Comparison of ENCODE assay signal across 29 cellular contexts in the genomic region with DNA sequence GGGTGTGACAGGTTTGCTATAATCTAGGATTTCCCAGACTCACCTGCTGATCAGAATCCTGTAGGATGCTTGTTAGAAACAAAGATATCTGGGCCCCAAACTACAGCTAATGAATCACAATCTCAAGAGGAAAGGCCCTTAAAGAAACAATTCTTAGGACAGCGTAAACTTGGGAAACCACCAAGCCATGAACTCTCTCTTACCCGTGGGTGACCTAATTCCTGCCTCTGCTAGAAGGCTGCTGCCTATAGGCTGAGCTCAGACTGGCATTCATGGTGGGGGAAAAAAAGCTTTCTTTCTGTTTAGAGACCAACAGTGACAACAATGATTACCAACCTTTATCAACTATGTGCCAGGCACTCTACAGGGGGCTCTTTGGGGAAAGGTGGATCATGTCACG.
A peak's percentile ranks its signal among the peaks of the same experiment; 100 is the strongest.
DNase-seq lines count a peak whose midpoint lies in the region; ATAC-seq and TF ChIP-seq lines count a peak whose summit lies in the region.
"Had no signal": no experiment of that assay in that cellular context is flagged by ENCODE, and none has a peak within 500 bp of the region (broad histone marks: within the 10 kb centered on the region; RNA-seq: fewer than 3 reads in every experiment).

No MANE protein-coding gene starts in this region.

- in situ Hi-C loops in IMR-90 (cut with MboI; ENCODE audit: low sequenced_read_pairs) = loop anchor here (10.0 kb wide), 3 partner anchors 296 to 776 kb away; partner anchors contain the start of gene CACNA1C

- ATAC-seq in IMR-90 (ENCODE audit: low read depth) (peak; percentile 81), HG02763 (IDR thresholded peaks at IDR 0.05; ENCODE audit: unreplicated experiment) (no peak), HG03139 (IDR thresholded peaks at IDR 0.05; ENCODE audit: unreplicated experiment) (no peak), GM21447 (IDR thresholded peaks at IDR 0.05; ENCODE audit: unreplicated experiment) (no peak)
- ATAC-seq in activated CD8-positive, alpha-beta T cell treated with anti-CD3 and anti-CD28 coated beads for 36 hours = no peak
- ATAC-seq: activated T-cell treated with anti-CD3 and anti-CD28 coated beads, Interleukin-2, amount 50 U/mL, for 4 hours; heart right ventricle; left colon; stimulated activated naive B cell treated with anti-CD40 and anti-IgM and Interleukin-4, amounts not matched to agents 10 μg/mL and 1 μg/mL and 100 μg/mL, for 72 hours; T-helper 17 cell had no signal

- H3K14ac ChIP-seq in IMR-90 (replicated peaks; ENCODE audit: low read depth, low read length) = no peak overlapping the region

- H3K79me1 ChIP-seq in IMR-90 (ENCODE audit: low read depth in 1 of 2, low read length in 2 of 2) = no peaks in the 10 kb centered on the region

- no peak overlapping the region for H3K56ac ChIP-seq in IMR-90 (ENCODE audit: extremely low read depth, insufficient read depth, low read length)

- no peaks in the 10 kb centered on the region for H3K79me2 ChIP-seq in osteoblast (ENCODE audit: insufficient read depth, low read length)

- peaks cover 10% of the 10 kb centered on the region for H3K4me1 ChIP-seq in IMR-90 (ENCODE audit: control insufficient read depth, insufficient read depth, low read length)
- H3K4me1 ChIP-seq in osteoblast (ENCODE audit: insufficient read depth, low read length) = peaks cover 17% of the 10 kb centered on the region
- H3K4me1 ChIP-seq: testis had no signal

- H2BK20ac ChIP-seq in IMR-90 (ENCODE audit: low read depth, low read length) = no peak overlapping the region

- H3K4me3 ChIP-seq in AG09309 (ENCODE audit: control insufficient read depth, low read depth, low read length) (no peak overlapping the region), IMR-90 (ENCODE audit: insufficient read depth, low read depth, low read length) (no peak overlapping the region), choroid plexus epithelial cell (ENCODE audit: low read depth, low read length) (no peak overlapping the region), osteoblast (ENCODE audit: insufficient read depth, low read length) (no peak overlapping the region)
- H3K4me3 ChIP-seq: heart right ventricle, testis, vagina had no signal

- peaks cover 2% of the 10 kb centered on the region for H3K4me1 Mint-ChIP-seq in activated CD8-positive, alpha-beta T cell treated with anti-CD3 and anti-CD28 coated beads for 36 hours (ENCODE audit: low read depth)
- H3K4me1 Mint-ChIP-seq: central memory CD8-positive, alpha-beta T cell had no signal

- DNase-seq in AG09309 (ENCODE audit: low read depth) (peak; percentile 23), IMR-90 (peak; percentile 83), choroid plexus epithelial cell (ENCODE audit: low read depth) (peak; percentile 57), osteoblast (ENCODE audit: insufficient read length, low spot score, missing footprints) (peak; percentile 98)
- no peak for DNase-seq in activated CD8-positive, alpha-beta T cell treated with anti-CD3 and anti-CD28 coated beads for 36 hours
- DNase-seq: ACHN; activated CD4-positive, alpha-beta T cell treated with anti-CD3 and anti-CD28 coated beads for 48 hours; activated naive CD4-positive, alpha-beta T cell treated with anti-CD3 and anti-CD28 coated beads, Interleukin-2, amount 50 U/mL, for 16 hours; activated T-cell treated with anti-CD3 and anti-CD28 coated beads, Interleukin-2, amount 50 U/mL, for 4 hours; anterior cingulate cortex; heart right ventricle; Kasumi-1; left colon; mesendoderm; NCI-H1048; NCI-H1930; NCI-H2227 treated with DMSO at 0.1 percent for 48 hours; NCI-H69; stimulated activated CD4-positive, alpha-beta T cell treated with anti-CD3 and anti-CD28 coated beads, Interleukin-4, amount 100 ng/mL, for 1 hour; stimulated activated naive B cell treated with anti-CD40 and anti-IgM and Interleukin-4, amounts not matched to agents 10 μg/mL and 1 μg/mL and 100 μg/mL, for 72 hours; T-helper 17 cell; testis had no signal

- BruUV-seq in IMR-90 (replicated peaks; lab: Mats Ljungman, UMichigan) = no TSS peak

- no peak overlapping the region for H2AK9ac ChIP-seq in IMR-90 (replicated peaks; ENCODE audit: low read depth, low read length, poor library complexity)

- no peak overlapping the region for H3K4ac ChIP-seq in IMR-90 (ENCODE audit: low read depth, low read length)

- intact Hi-C loops in IMR-90 (cut with micrococcal nuclease) = loop anchor here (5.0 kb wide), 3 partner anchors 399 to 634 kb away; no protein-coding TSS in a partner anchor
- intact Hi-C loops in activated CD8-positive, alpha-beta T cell treated with anti-CD3 and anti-CD28 coated beads for 36 hours (cut with micrococcal nuclease) = no loop called here

- no peak overlapping the region for H2BK5ac ChIP-seq in IMR-90 (ENCODE audit: low read depth, low read length, poor library complexity, severe bottlenecking)

- POLR2A ChIA-PET in IMR-90 (lab: Charles Lee; ENCODE audit: unreplicated experiment) = no interaction called here
- POLR2A ChIA-PET in activated CD8-positive, alpha-beta T cell treated with anti-CD3 and anti-CD28 coated beads for 36 hours (lab: Charles Lee) = interaction anchor here (0.6 kb wide), 1 partner anchor 44 kb away, joined by 4 read pairs; no protein-coding TSS in a partner anchor

- H3K4me3 Mint-ChIP-seq in activated CD8-positive, alpha-beta T cell treated with anti-CD3 and anti-CD28 coated beads for 36 hours = no peak overlapping the region
- H3K4me3 Mint-ChIP-seq: activated T-cell treated with anti-CD3 and anti-CD28 coated beads, Interleukin-2, amount 50 U/mL, for 4 hours; CD14-positive monocyte; central memory CD8-positive, alpha-beta T cell; stimulated activated naive B cell treated with anti-CD40 and anti-IgM and Interleukin-4, amounts not matched to agents 10 μg/mL and 1 μg/mL and 100 μg/mL, for 72 hours; T-helper 17 cell had no signal

- H3K36me3 ChIP-seq in IMR-90 (ENCODE audit: control insufficient read depth, insufficient read depth, low read length) (peaks cover 9% of the 10 kb centered on the region), osteoblast (ENCODE audit: insufficient read depth, low read length) (peaks cover 11% of the 10 kb centered on the region)
- H3K36me3 ChIP-seq: vagina had no signal

- no peak overlapping the region for H2BK120ac ChIP-seq in IMR-90 (ENCODE audit: low read depth, low read length)

- TF ChIP-seq CTCF in AG09309 (IDR thresholded peaks at IDR 0.05; ENCODE audit: control insufficient read depth, insufficient read depth, low read depth, low read length, missing control alignments) (no peak), IMR-90 (conservative IDR thresholded peaks at IDR 0.05; ENCODE audit: low read depth, low read length) (no peak), choroid plexus epithelial cell (conservative IDR thresholded peaks at IDR 0.05; ENCODE audit: low read depth, low read length) (no peak), osteoblast (IDR thresholded peaks at IDR 0.05; ENCODE audit: extremely low read depth, low read depth, low read length) (no peak)
- TF ChIP-seq CTCF in activated CD8-positive, alpha-beta T cell treated with anti-CD3 and anti-CD28 coated beads for 36 hours (IDR thresholded peaks at IDR 0.05) = no peak

- H4K8ac ChIP-seq in IMR-90 (ENCODE audit: low read depth in 2 of 2, low read length in 2 of 2) = no peak overlapping the region

- no peak for TF ChIP-seq RAD21 in IMR-90 (IDR thresholded peaks at IDR 0.05; ENCODE audit: low read length)

- H4K20me1 ChIP-seq in IMR-90 (ENCODE audit: insufficient read depth, low read length) (no peaks in the 10 kb centered on the region), osteoblast (ENCODE audit: insufficient read depth, low read length) (no peaks in the 10 kb centered on the region)

- dilution Hi-C loops in IMR-90 (cut with HindIII; ENCODE audit: low sequenced_read_pairs, unreplicated experiment) = no loop called here

- H3K27ac ChIP-seq in IMR-90 (ENCODE audit: insufficient read depth, low read length) (no peak overlapping the region), osteoblast (ENCODE audit: low read depth, low read length) (peak overlapping the region; percentile 59)
- H3K27ac ChIP-seq: heart right ventricle, testis, vagina, VCaP had no signal

- no peak overlapping the region for H4K91ac ChIP-seq in IMR-90 (ENCODE audit: insufficient read depth, low read depth, low read length)

- H3K9me1 ChIP-seq in IMR-90 (ENCODE audit: insufficient read depth, low read length) = 0 out of 2 replicates have a peak, but pooled peaks cover 4% of the 10 kb centered on the region

- no peaks in the 10 kb centered on the region for H3K9me3 Mint-ChIP-seq in activated CD8-positive, alpha-beta T cell treated with anti-CD3 and anti-CD28 coated beads for 36 hours
- H3K9me3 Mint-ChIP-seq: activated T-cell treated with anti-CD3 and anti-CD28 coated beads, Interleukin-2, amount 50 U/mL, for 4 hours; CD14-positive monocyte; central memory CD8-positive, alpha-beta T cell; stimulated activated naive B cell treated with anti-CD40 and anti-IgM and Interleukin-4, amounts not matched to agents 10 μg/mL and 1 μg/mL and 100 μg/mL, for 72 hours had no signal

- H2AFZ ChIP-seq in IMR-90 (replicated peaks; ENCODE audit: low read length, poor library complexity) (no peak overlapping the region), osteoblast (ENCODE audit: low read length) (no peak overlapping the region)

- CTCF ChIA-PET in IMR-90 (lab: Yijun Ruan, JAX) = no interaction called here
- CTCF ChIA-PET in activated CD8-positive, alpha-beta T cell treated with anti-CD3 and anti-CD28 coated beads for 36 hours (lab: Charles Lee) = no interaction called here

- H3K9me3 ChIP-seq in IMR-90 (ENCODE audit: control insufficient read depth, insufficient read depth, low read length) = no peaks in the 10 kb centered on the region
- H3K9me3 ChIP-seq in osteoblast (ENCODE audit: low read depth, low read length) = no peaks in the 10 kb centered on the region
- H3K9me3 ChIP-seq: heart right ventricle, testis, vagina had no signal

- no peak overlapping the region for H3K4me2 ChIP-seq in IMR-90 (ENCODE audit: low read depth, low read length)
- H3K4me2 ChIP-seq in osteoblast (ENCODE audit: insufficient read depth, low read length) = no peak overlapping the region

- H3K18ac ChIP-seq in IMR-90 (ENCODE audit: low read depth, low read length) = no peak overlapping the region

- no peaks in the 10 kb centered on the region for H3K27me3 ChIP-seq in IMR-90 (ENCODE audit: control insufficient read depth, insufficient read depth, low read length)
- H3K27me3 ChIP-seq in osteoblast (ENCODE audit: insufficient read depth, low read length) = no peaks in the 10 kb centered on the region
- H3K27me3 ChIP-seq: heart right ventricle, testis, vagina had no signal

- H3K23ac ChIP-seq in IMR-90 (ENCODE audit: low read depth, low read length) = no peak overlapping the region

- peaks cover 22% of the 10 kb centered on the region for H3K27me3 Mint-ChIP-seq in activated CD8-positive, alpha-beta T cell treated with anti-CD3 and anti-CD28 coated beads for 36 hours

- H4K5ac ChIP-seq in IMR-90 (ENCODE audit: low read depth, low read length) = no peak overlapping the region

- H2AK5ac ChIP-seq in IMR-90 (ENCODE audit: low read depth, low read length) = no peak overlapping the region

- no peak overlapping the region for H2BK15ac ChIP-seq in IMR-90 (ENCODE audit: low read depth, low read length)

- no CpG with 5 or more reads among the region's 3 CpGs for WGBS in IMR-90 (ENCODE audit: extremely low coverage in 2 of 2, insufficient read length in 1 of 2), 2 experiments

- no peak overlapping the region for H3K9ac ChIP-seq in IMR-90 (ENCODE audit: low read depth, low read length)

- no peaks in the 10 kb centered on the region for H3K36me3 Mint-ChIP-seq in activated CD8-positive, alpha-beta T cell treated with anti-CD3 and anti-CD28 coated beads for 36 hours (ENCODE audit: low read depth)
- H3K36me3 Mint-ChIP-seq: CD14-positive monocyte; stimulated activated naive B cell treated with anti-CD40 and anti-IgM and Interleukin-4, amounts not matched to agents 10 μg/mL and 1 μg/mL and 100 μg/mL, for 72 hours had no signal

- H3K27ac Mint-ChIP-seq in activated CD8-positive, alpha-beta T cell treated with anti-CD3 and anti-CD28 coated beads for 36 hours = no peak overlapping the region
- H3K27ac Mint-ChIP-seq: CD14-positive monocyte; stimulated activated naive B cell treated with anti-CD40 and anti-IgM and Interleukin-4, amounts not matched to agents 10 μg/mL and 1 μg/mL and 100 μg/mL, for 72 hours; T-helper 17 cell had no signal

- TF ChIP-seq POLR2A in IMR-90 (IDR thresholded peaks at IDR 0.05; ENCODE audit: low read depth, low read length) = no peak
